In the genomic region with DNA sequence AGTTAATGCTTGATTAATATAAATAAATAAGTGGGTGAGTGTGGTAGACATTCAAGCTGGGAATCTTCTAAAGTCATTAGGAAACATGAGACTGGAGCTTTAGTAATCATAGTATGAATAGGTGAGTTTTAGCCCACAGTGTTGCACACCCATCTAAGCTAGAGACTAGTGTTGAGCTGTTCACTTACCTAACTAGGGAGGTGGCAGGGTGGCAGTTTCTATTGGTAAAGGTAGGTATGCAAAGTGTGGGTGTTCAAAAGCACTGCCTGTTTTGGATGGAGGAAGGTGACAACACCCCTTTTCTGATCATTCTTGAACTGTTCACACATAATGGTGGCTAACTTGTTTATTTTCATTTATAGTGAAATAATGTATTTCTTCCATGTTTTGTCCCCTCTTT, we compare ENCODE assay signal across 21 cellular contexts. TPM values are rescaled to one million over a fixed set of nuclear protein-coding genes. Genes with fewer than 3 reads are reported as not detected.
DNase-seq lines count a peak whose midpoint lies in the region; ATAC-seq and TF ChIP-seq lines count a peak whose summit lies in the region.
"Had no signal": no experiment of that assay in that cellular context is flagged by ENCODE, and none has a peak within 500 bp of the region (broad histone marks: within the 10 kb centered on the region; RNA-seq: fewer than 3 reads in every experiment).

No MANE protein-coding gene starts in this region.

- H3K4me3 ChIP-seq in left ventricle myocardium inferior (no peak overlapping the region), testis (no peak overlapping the region)

- peak overlapping the region; percentile 94 for H3K27ac Mint-ChIP-seq in osteocyte (ENCODE audit: unreplicated experiment)
- no peak overlapping the region for H3K27ac Mint-ChIP-seq in activated CD4-positive, alpha-beta memory T cell treated with anti-CD3 and anti-CD28 coated beads, Interleukin-2, amount 10 ng/mL, durations not matched to agents 7 days and 5 days
- H3K27ac Mint-ChIP-seq: activated CD8-positive, alpha-beta T cell treated with anti-CD3 and anti-CD28 coated beads for 36 hours; CD14-positive monocyte; stimulated activated effector memory CD8-positive, alpha-beta T cell treated with anti-CD3 and anti-CD28 coated beads, Interleukin-12 subunit alpha, Interleukin-12 subunit beta, amount 100 ng/mL, for 72 hours; T-helper 1 cell treated with Interleukin-12 subunit alpha and Interleukin-12 subunit beta and Interleukin-4 antibody, amounts not matched to agents 30 μg/mL and 1 μg/mL, for 36 hours had no signal

- peaks cover 67% of the 10 kb centered on the region for H3K4me1 ChIP-seq in left ventricle myocardium inferior
- no peaks in the 10 kb centered on the region for H3K4me1 ChIP-seq in testis

- ATAC-seq in Right ventricle myocardium superior (ENCODE audit: poor library complexity) (no peak), HG02840 (IDR thresholded peaks at IDR 0.05; ENCODE audit: low FRiP score, unreplicated experiment) (no peak)
- ATAC-seq: activated CD8-positive, alpha-beta T cell treated with anti-CD3 and anti-CD28 coated beads for 36 hours; stimulated activated effector memory CD8-positive, alpha-beta T cell treated with anti-CD3 and anti-CD28 coated beads, Interleukin-12 subunit alpha, Interleukin-12 subunit beta, amount 100 ng/mL, for 72 hours had no signal

- TF ChIP-seq CTCF in left ventricle myocardium inferior (IDR thresholded peaks at IDR 0.05; ENCODE audit: borderline replicate concordance) = no peak
- no peak for TF ChIP-seq CTCF in osteocyte (IDR thresholded peaks at IDR 0.05)
- no peak for TF ChIP-seq CTCF in testis (IDR thresholded peaks at IDR 0.05)

- H3K9me3 Mint-ChIP-seq in osteocyte (ENCODE audit: unreplicated experiment) = no peaks in the 10 kb centered on the region
- H3K9me3 Mint-ChIP-seq in activated CD4-positive, alpha-beta memory T cell treated with anti-CD3 and anti-CD28 coated beads, Interleukin-2, amount 10 ng/mL, durations not matched to agents 7 days and 5 days = no peaks in the 10 kb centered on the region
- H3K9me3 Mint-ChIP-seq: activated CD8-positive, alpha-beta T cell treated with anti-CD3 and anti-CD28 coated beads for 36 hours; stimulated activated effector memory CD8-positive, alpha-beta T cell treated with anti-CD3 and anti-CD28 coated beads, Interleukin-12 subunit alpha, Interleukin-12 subunit beta, amount 100 ng/mL, for 72 hours; T-helper 1 cell treated with Interleukin-12 subunit alpha and Interleukin-12 subunit beta and Interleukin-4 antibody, amounts not matched to agents 30 μg/mL and 1 μg/mL, for 36 hours had no signal

- H3K27me3 Mint-ChIP-seq in osteocyte (ENCODE audit: unreplicated experiment) = no peaks in the 10 kb centered on the region
- H3K27me3 Mint-ChIP-seq in activated CD4-positive, alpha-beta memory T cell treated with anti-CD3 and anti-CD28 coated beads, Interleukin-2, amount 10 ng/mL, durations not matched to agents 7 days and 5 days = no peaks in the 10 kb centered on the region
- H3K27me3 Mint-ChIP-seq: activated CD8-positive, alpha-beta T cell treated with anti-CD3 and anti-CD28 coated beads for 36 hours had no signal

- POLR2A ChIA-PET in activated CD4-positive, alpha-beta memory T cell treated with anti-CD3 and anti-CD28 coated beads, Interleukin-2, amount 10 ng/mL, durations not matched to agents 7 days and 5 days (lab: Charles Lee) = no interaction called here

- H3K9me3 ChIP-seq in left ventricle myocardium inferior (replicated peaks) (no peaks in the 10 kb centered on the region), testis (no peaks in the 10 kb centered on the region)
- H3K9me3 ChIP-seq: neutrophil had no signal

- H3K36me3 Mint-ChIP-seq in osteocyte (ENCODE audit: unreplicated experiment) = peaks cover 49% of the 10 kb centered on the region
- no peaks in the 10 kb centered on the region for H3K36me3 Mint-ChIP-seq in activated CD4-positive, alpha-beta memory T cell treated with anti-CD3 and anti-CD28 coated beads, Interleukin-2, amount 10 ng/mL, durations not matched to agents 7 days and 5 days (ENCODE audit: low read depth)
- H3K36me3 Mint-ChIP-seq: CD14-positive monocyte; stimulated activated effector memory CD8-positive, alpha-beta T cell treated with anti-CD3 and anti-CD28 coated beads, Interleukin-12 subunit alpha, Interleukin-12 subunit beta, amount 100 ng/mL, for 72 hours had no signal

- peaks cover 85% of the 10 kb centered on the region for H3K4me1 Mint-ChIP-seq in osteocyte (ENCODE audit: unreplicated experiment)
- H3K4me1 Mint-ChIP-seq in activated CD4-positive, alpha-beta memory T cell treated with anti-CD3 and anti-CD28 coated beads, Interleukin-2, amount 10 ng/mL, durations not matched to agents 7 days and 5 days = no peaks in the 10 kb centered on the region
- H3K4me1 Mint-ChIP-seq: CD14-positive monocyte; stimulated activated effector memory CD8-positive, alpha-beta T cell treated with anti-CD3 and anti-CD28 coated beads, Interleukin-12 subunit alpha, Interleukin-12 subunit beta, amount 100 ng/mL, for 72 hours had no signal

- TF ChIP-seq POLR2A in testis (IDR thresholded peaks at IDR 0.05) = no peak

- H3K36me3 ChIP-seq in left ventricle myocardium inferior = no peaks in the 10 kb centered on the region
- H3K36me3 ChIP-seq in testis (ENCODE audit: low read depth, missing control alignments) = no peaks in the 10 kb centered on the region
- H3K36me3 ChIP-seq: neutrophil had no signal

- H3K27ac ChIP-seq in left ventricle myocardium inferior (replicated peaks) (peak overlapping the region; percentile 76), caudate nucleus (ENCODE audit: low read depth, low read length) (peak overlapping the region; percentile 28), testis (no peak overlapping the region)
- H3K27ac ChIP-seq: neutrophil, VCaP had no signal

- intact Hi-C loops in left ventricle myocardium inferior (cut with micrococcal nuclease) = no loop called here
- intact Hi-C loops in Right ventricle myocardium superior (cut with DNase I) = no loop called here
- intact Hi-C loops in testis (cut with DNase I; ENCODE audit: low total_unique reads) = no loop called here

- DNase-seq in left ventricle myocardium inferior = no peak
- DNase-seq in Right ventricle myocardium superior = no peak
- DNase-seq in caudate nucleus (lab: John Stamatoyannopoulos, UW) = no peak
- DNase-seq in osteocyte (ENCODE audit: extremely low spot score, unreplicated experiment) = no peak
- no peak for DNase-seq in activated CD4-positive, alpha-beta memory T cell treated with anti-CD3 and anti-CD28 coated beads, Interleukin-2, amount 10 ng/mL, durations not matched to agents 7 days and 5 days
- no peak for DNase-seq in GM03348 (ENCODE audit: low spot score)
- DNase-seq in testis = no peak
- DNase-seq: activated CD8-positive, alpha-beta T cell treated with anti-CD3 and anti-CD28 coated beads for 36 hours; activated naive CD4-positive, alpha-beta T cell treated with Interleukin-2 at 50 U/mL for 16 hours; activated T-cell treated with anti-CD3 and anti-CD28 coated beads, Interleukin-2, amount 50 U/mL, for 1 hour; amygdala; foreskin fibroblast; HCEC 1CT; NCI-H1436 treated with DMSO at 0.1 percent for 48 hours; NCI-H2171 treated with DMSO at 0.1 percent for 48 hours had no signal

- H3K4me3 Mint-ChIP-seq in osteocyte (ENCODE audit: unreplicated experiment) = no peak overlapping the region
- no peak overlapping the region for H3K4me3 Mint-ChIP-seq in activated CD4-positive, alpha-beta memory T cell treated with anti-CD3 and anti-CD28 coated beads, Interleukin-2, amount 10 ng/mL, durations not matched to agents 7 days and 5 days
- H3K4me3 Mint-ChIP-seq: activated CD8-positive, alpha-beta T cell treated with anti-CD3 and anti-CD28 coated beads for 36 hours; CD14-positive monocyte; stimulated activated effector memory CD8-positive, alpha-beta T cell treated with anti-CD3 and anti-CD28 coated beads, Interleukin-12 subunit alpha, Interleukin-12 subunit beta, amount 100 ng/mL, for 72 hours; T-helper 1 cell treated with Interleukin-12 subunit alpha and Interleukin-12 subunit beta and Interleukin-4 antibody, amounts not matched to agents 30 μg/mL and 1 μg/mL, for 36 hours had no signal

- H3K27me3 ChIP-seq in left ventricle myocardium inferior (ENCODE audit: low read depth) (no peaks in the 10 kb centered on the region), testis (no peaks in the 10 kb centered on the region)
- H3K27me3 ChIP-seq: neutrophil had no signal

- CTCF ChIA-PET in activated CD4-positive, alpha-beta memory T cell treated with anti-CD3 and anti-CD28 coated beads, Interleukin-2, amount 10 ng/mL, durations not matched to agents 7 days and 5 days (lab: Charles Lee) = no interaction called here

RNA-seq across cellular contexts. Expression of a gene that starts 41.3 kb away (rescaled TPM):
- total RNA-seq in left ventricle myocardium inferior = 42.7 TPM
- 35.0 TPM for total RNA-seq in Right ventricle myocardium superior
- total RNA-seq in osteocyte = 530 and 547 TPM in 2 replicates
- under 1 TPM; 0.13 to 0.63 TPM for total RNA-seq in activated CD4-positive, alpha-beta memory T cell treated with anti-CD3 and anti-CD28 coated beads, Interleukin-2, amount 10 ng/mL, durations not matched to agents 7 days and 5 days
- 10 to 100 TPM; 26.6 to 49.2 TPM for total RNA-seq in testis
- 35.4 TPM for polyA plus RNA-seq in testis (ENCODE audit: insufficient read depth, low read depth, low replicate concordance)

Comparison
In these comparisons a context has a peak if more than half of its experiments do, and no peak if none do; other contexts are left out.
1. H3K27ac ChIP-seq: peak in left ventricle myocardium inferior (single experiment) and caudate nucleus (single experiment); none in testis (0 of 2).
2. RNA of a gene that starts 41.3 kb away (total RNA-seq): 530 to 547 TPM in osteocyte, 26.6 to 49.2 TPM in testis, 42.7 TPM in left ventricle myocardium inferior (single experiment) and 35.0 TPM in Right ventricle myocardium superior (single experiment); 0.13 to 0.63 TPM in activated CD4-positive, alpha-beta memory T cell treated with anti-CD3 and anti-CD28 coated beads, Interleukin-2, amount 10 ng/mL, durations not matched to agents 7 days and 5 days; every median in the first group is over 10 times any median in the second.